Comparison of ENCODE assay signal across 19 cellular contexts in genomic region chr13:27035892-27036235, GRCh38.
A peak's percentile ranks its signal among the peaks of the same experiment; 100 is the strongest.
DNase-seq lines count a peak whose midpoint lies in the region; ATAC-seq, FAIRE-seq and TF ChIP-seq lines count a peak whose summit lies in the region.
"Had no signal": no experiment of that assay in that cellular context is flagged by ENCODE, and none has a peak within 500 bp of the region (broad histone marks: within the 10 kb centered on the region; RNA-seq: fewer than 3 reads in every experiment).

No MANE protein-coding gene starts in this region.

- H2AFZ ChIP-seq in H1 (ENCODE audit: low read length) = no peak overlapping the region
- H2AFZ ChIP-seq in osteoblast (ENCODE audit: low read length) = no peak overlapping the region

- no peak for FAIRE-seq in H1 (lab: Jason Lieb, UNC)
- FAIRE-seq: GM12891 had no signal

- H3K56ac ChIP-seq in H1 (replicated peaks; ENCODE audit: insufficient read length, low read depth, low read length) = no peak overlapping the region

- no peak overlapping the region for H2BK15ac ChIP-seq in H1 (ENCODE audit: low read length)

- H3K14ac ChIP-seq in H1 (ENCODE audit: insufficient read length) = no peak overlapping the region

- H3K36me3 ChIP-seq in H1 (ENCODE audit: control insufficient read depth in 2 of 4, insufficient read depth in 4 of 4, low read length in 3 of 4) (no peaks in the 10 kb centered on the region), osteoblast (ENCODE audit: insufficient read depth, low read length) (no peaks in the 10 kb centered on the region)
- H3K36me3 ChIP-seq: heart left ventricle had no signal

- no peak for TF ChIP-seq EP300 in H1 (IDR thresholded peaks at IDR 0.05; ENCODE audit: borderline replicate concordance in 1 of 2, low read depth in 2 of 2, low read length in 2 of 2)

- H4K8ac ChIP-seq in H1 (ENCODE audit: extremely low read depth, insufficient read depth, low read length) = no peak overlapping the region

- H3K9ac ChIP-seq in H1 (replicated peaks in 1 of 4; ENCODE audit: extremely low read depth in 1 of 4, low read depth in 3 of 4, low read length in 3 of 4) = no peak overlapping the region
- H3K9ac ChIP-seq: KMS-11 had no signal

- H4K5ac ChIP-seq in H1 (ENCODE audit: insufficient read length, low read depth, low read length) = no peak overlapping the region

- H2BK12ac ChIP-seq in H1 (ENCODE audit: low read depth, low read length) = peak overlapping the region; percentile 53; the same call in 1 of the 2 replicates

- no peaks in the 10 kb centered on the region for H3K79me2 ChIP-seq in H1 (ENCODE audit: control insufficient read depth in 1 of 2, insufficient read depth in 2 of 2, low read length in 2 of 2)
- no peaks in the 10 kb centered on the region for H3K79me2 ChIP-seq in osteoblast (ENCODE audit: insufficient read depth, low read length)

- no peak overlapping the region for H2BK120ac ChIP-seq in H1 (replicated peaks; ENCODE audit: low read depth, low read length)

- H3K4ac ChIP-seq in H1 (replicated peaks; ENCODE audit: insufficient read length, low read depth, low read length) = no peak overlapping the region

- H3K79me1 ChIP-seq in H1 (ENCODE audit: low read depth, low read length) = no peaks in the 10 kb centered on the region

- no peak for TF ChIP-seq CTCF in H1 (IDR thresholded peaks at IDR 0.05; ENCODE audit: control extremely low read depth in 1 of 3, insufficient read depth in 1 of 3, low read depth in 1 of 3, low read length in 3 of 3)
- no peak for TF ChIP-seq CTCF in osteoblast (IDR thresholded peaks at IDR 0.05; ENCODE audit: extremely low read depth, low read depth, low read length)

- H3K27me3 ChIP-seq in H1 (replicated peaks in 1 of 4; ENCODE audit: control insufficient read depth in 3 of 4, extremely low read depth in 1 of 4, insufficient read depth in 3 of 4, low read length in 3 of 4) (peaks cover 0 to 3% (median 0%) of the 10 kb centered on the region in 4 experiments; a peak in 5 of 7 replicates), osteoblast (ENCODE audit: insufficient read depth, low read length) (no peaks in the 10 kb centered on the region)
- H3K27me3 ChIP-seq: heart left ventricle had no signal

- ATAC-seq in HG02610 (IDR thresholded peaks at IDR 0.05; ENCODE audit: unreplicated experiment) (no peak), HG02852 (IDR thresholded peaks at IDR 0.05; ENCODE audit: unreplicated experiment) (no peak)
- ATAC-seq: activated CD4-positive, CD25-positive, alpha-beta regulatory T cell treated with anti-CD3 and anti-CD28 coated beads, Interleukin-2, amount 50 U/mL, for 24 hours; activated naive CD4-positive, alpha-beta T cell treated with anti-CD3 and anti-CD28 coated beads, Interleukin-2, amount 50 U/mL, for 72 hours; T-cell had no signal

- H3K4me3 ChIP-seq in H1 (ENCODE audit: extremely low read depth in 1 of 4, insufficient read depth in 2 of 4, low read depth in 3 of 4, low read length in 4 of 4) = no peak overlapping the region
- no peak overlapping the region for H3K4me3 ChIP-seq in osteoblast (ENCODE audit: insufficient read depth, low read length)

- H3K9me3 ChIP-seq in H1 (ENCODE audit: insufficient read depth in 2 of 2, low read depth in 1 of 2, low read length in 1 of 2) (no peaks in the 10 kb centered on the region), osteoblast (ENCODE audit: low read depth, low read length) (no peaks in the 10 kb centered on the region)
- H3K9me3 ChIP-seq: heart left ventricle had no signal

- H2BK20ac ChIP-seq in H1 (ENCODE audit: low read length) = no peak overlapping the region; the same call in 1 of the 2 replicates

- POLR2A ChIA-PET in H1 (lab: Charles Lee; ENCODE audit: partially characterized antibody) = interaction anchor here (0.6 to 1.0 kb wide), 2 partner anchors 212 to 220 kb away, joined by 3 to 6 read pairs; no protein-coding TSS in a partner anchor

- H3K18ac ChIP-seq in H1 (ENCODE audit: extremely low read depth, low read length) = no peak overlapping the region

- H2BK5ac ChIP-seq in H1 (ENCODE audit: low read depth, low read length) = 0 out of 2 replicates have a peak overlapping the region, but pooled peaks have one; percentile 15

- no peaks in the 10 kb centered on the region for H4K20me1 ChIP-seq in H1 (replicated peaks in 1 of 2; ENCODE audit: control insufficient read depth in 1 of 2, insufficient read depth in 2 of 2, low read length in 2 of 2)
- H4K20me1 ChIP-seq in osteoblast (ENCODE audit: insufficient read depth, low read length) = no peaks in the 10 kb centered on the region

- CTCF ChIA-PET in H1 (lab: Charles Lee; ENCODE audit: partially characterized antibody) = interaction anchor here (0.5 to 3.5 kb wide), 6 partner anchors 11 to 1089 kb away, joined by 4 to 13 read pairs (median 6); no protein-coding TSS in a partner anchor

- H3K4me2 ChIP-seq in H1 (ENCODE audit: insufficient read depth in 1 of 2, low read depth in 2 of 2, low read length in 2 of 2) (no peak overlapping the region; a peak in 1 of 4 replicates), osteoblast (ENCODE audit: insufficient read depth, low read length) (peak overlapping the region; percentile 34)
- H3K4me2 ChIP-seq: KMS-11 had no signal

- H4K91ac ChIP-seq in H1 (replicated peaks; ENCODE audit: insufficient read length, low read length) = peak overlapping the region; percentile 6

- peaks cover 3 to 9% (median 5%) of the 10 kb centered on the region in 4 experiments for H3K4me1 ChIP-seq in H1 (replicated peaks in 1 of 4; ENCODE audit: control insufficient read depth in 3 of 4, insufficient read depth in 4 of 4, low read length in 3 of 4)
- H3K4me1 ChIP-seq in osteoblast (ENCODE audit: insufficient read depth, low read length) = peaks cover 32% of the 10 kb centered on the region

- DNase-seq in HCEC 1CT (peak; percentile 17), RPMI7951 (ENCODE audit: low read depth) (peak; percentile 71), H1 (ENCODE audit: low read depth in 1 of 2, low spot score in 2 of 2) (no peak), osteoblast (ENCODE audit: insufficient read length, low spot score, missing footprints) (peak; percentile 63), NCI-H2029 treated with DMSO at 0.1 percent for 48 hours (lab: John Stamatoyannopoulos, UW) (no peak)
- DNase-seq: activated T-cell treated with anti-CD3 and anti-CD28 coated beads for 4 hours; heart left ventricle; NCI-H1694 treated with DMSO at 0.1 percent for 48 hours; NCI-H524 treated with DMSO at 0.1 percent for 48 hours; stimulated activated CD4-positive, alpha-beta T cell treated with anti-CD3 and anti-CD28 coated beads, Interleukin-15, amount 100 ng/mL, for 24 hours; T-cell had no signal

- no peak for TF ChIP-seq RAD21 in H1 (IDR thresholded peaks at IDR 0.05 in 1 of 2, conservative IDR thresholded peaks at IDR 0.05 in 1 of 2; ENCODE audit: low read depth in 2 of 2, low read length in 2 of 2)

- H3K27ac ChIP-seq in H1 (ENCODE audit: low read depth, low read length) (no peak overlapping the region), osteoblast (ENCODE audit: low read depth, low read length) (no peak overlapping the region)
- H3K27ac ChIP-seq: C4-2B, epithelial cell of prostate, KMS-11 had no signal

- peaks cover 6% of the 10 kb centered on the region; the same call in 1 of the 2 replicates for H3K23me2 ChIP-seq in H1 (ENCODE audit: low read depth, low read length)

- H3K23ac ChIP-seq in H1 (ENCODE audit: insufficient read length) = no peak overlapping the region

- 0 out of 2 replicates have a peak overlapping the region, but pooled peaks have one; percentile 3 for H2AK5ac ChIP-seq in H1 (ENCODE audit: low read depth, low read length)

- no peak for TF ChIP-seq POLR2A in H1 (IDR thresholded peaks at IDR 0.05; ENCODE audit: control extremely low read depth in 1 of 2, low read depth in 2 of 2, low read length in 2 of 2)

- 90% methylated on average over 11 of the region's 11 CpGs; no CpG with 5 or more reads in 1 of the 2 experiments for WGBS in H1 (ENCODE audit: extremely low coverage in 1 of 2, insufficient coverage in 1 of 2, insufficient read length in 1 of 2, insufficient replicate concordance in 2 of 2, low coverage in 1 of 2, low lambda C conversion rate in 2 of 2, missing lambda C conversion rate in 1 of 2), 2 experiments

TF ChIP-seq in H1, 55 proteins besides CTCF, POLR2A, EP300 and RAD21:
- TF ChIP-seq CHD1 (IDR thresholded peaks at IDR 0.05; ENCODE audit: low read depth, low read length) (no peak), ASH2L (IDR thresholded peaks at IDR 0.05; ENCODE audit: low read length) (no peak), RFX5 (IDR thresholded peaks at IDR 0.05; ENCODE audit: borderline replicate concordance, low read depth, low read length) (no peak), TBP (IDR thresholded peaks at IDR 0.05; ENCODE audit: low read depth, low read length) (no peak), RBBP5 (IDR thresholded peaks at IDR 0.05; ENCODE audit: borderline replicate concordance, low read depth, low read length) (no peak), SRF (IDR thresholded peaks at IDR 0.05; ENCODE audit: low read depth, low read length) (no peak), CEBPB (IDR thresholded peaks at IDR 0.05; ENCODE audit: low read depth, low read length) (no peak), KDM4A (IDR thresholded peaks at IDR 0.05; ENCODE audit: low read depth, low read length, severe bottlenecking) (no peak), BACH1 (IDR thresholded peaks at IDR 0.05; ENCODE audit: low read length) (no peak), BCL11A (IDR thresholded peaks at IDR 0.05; ENCODE audit: low read depth in 2 of 2, low read length in 2 of 2) (no peak), TCF12 (IDR thresholded peaks at IDR 0.05; ENCODE audit: low read depth, low read length) (no peak), HDAC2 (IDR thresholded peaks at IDR 0.05; ENCODE audit: borderline replicate concordance in 1 of 2, low read depth in 2 of 2, low read length in 2 of 2) (no peak), RNF2 (IDR thresholded peaks at IDR 0.05; ENCODE audit: borderline replicate concordance, low read depth, low read length, missing control alignments, poor library complexity, severe bottlenecking) (no peak), CHD2 (IDR thresholded peaks at IDR 0.05; ENCODE audit: low read length) (no peak)

Comparison
In these comparisons a context has a peak if more than half of its experiments do, and no peak if none do; other contexts are left out.
1. DNase-seq: peak in HCEC 1CT (single experiment), RPMI7951 (single experiment) and osteoblast (single experiment); none in H1 (0 of 2) and NCI-H2029 treated with DMSO at 0.1 percent for 48 hours (single experiment).